25 cellular contexts compared by ENCODE assay signal in genomic region chr12:55651314-55651703, GRCh38. TPM values are rescaled to one million over a fixed set of nuclear protein-coding genes. Genes with fewer than 3 reads are reported as not detected.
"Had no signal": no experiment of that assay in that cellular context is flagged by ENCODE, and none has a peak within 500 bp of the region (broad histone marks: within the 10 kb centered on the region; RNA-seq: fewer than 3 reads in every experiment).

No MANE protein-coding gene starts in this region.

- H3K27me3 ChIP-seq: body of pancreas, left lung, suprapubic skin, tibial nerve had no signal

- DNase-seq: activated CD4-positive, alpha-beta T cell treated with anti-CD3 and anti-CD28 coated beads for 4 hours; activated CD4-positive, alpha-beta T cell treated with anti-CD3 and anti-CD28 coated beads, Interleukin-2, amount 50 U/mL, for 48 hours; activated CD4-positive, CD25-positive, alpha-beta regulatory T cell; activated CD8-positive, alpha-beta memory T cell treated with anti-CD3 and anti-CD28 coated beads, Interleukin-2, amount 50 U/mL, for 48 hours; activated naive CD4-positive, alpha-beta T cell treated with anti-CD3 and anti-CD28 coated beads for 36 hours; activated T-cell treated with anti-CD3 and anti-CD28 coated beads, Interleukin-2, amount 50 U/mL, for 4 hours; anterior cingulate cortex; effector memory CD4-positive, alpha-beta T cell; foreskin melanocyte; left lung; naive thymus-derived CD8-positive, alpha-beta T cell; stomach; T-helper 17 cell had no signal

- FAIRE-seq: endothelial cell of umbilical vein had no signal

- H3K27ac ChIP-seq: body of pancreas, suprapubic skin, tibial nerve had no signal

- H3K4me3 Mint-ChIP-seq: activated naive CD4-positive, alpha-beta T cell treated with anti-CD3 and anti-CD28 coated beads for 36 hours; activated T-cell treated with anti-CD3 and anti-CD28 coated beads, Interleukin-2, amount 50 U/mL, for 4 hours; naive thymus-derived CD8-positive, alpha-beta T cell; T-helper 17 cell had no signal

- H3K36me3 Mint-ChIP-seq: naive thymus-derived CD8-positive, alpha-beta T cell had no signal

- ATAC-seq: activated T-cell treated with anti-CD3 and anti-CD28 coated beads, Interleukin-2, amount 50 U/mL, for 4 hours; body of pancreas; esophagus mucosa; naive thymus-derived CD8-positive, alpha-beta T cell; T-helper 17 cell had no signal

- H3K9me3 ChIP-seq: body of pancreas, left lung, stomach, suprapubic skin, tibial nerve had no signal

- H3K4me3 ChIP-seq: body of pancreas, left lung, lung, stomach, suprapubic skin, tibial nerve had no signal

- H3K9me3 Mint-ChIP-seq: naive thymus-derived CD8-positive, alpha-beta T cell had no signal

- H3K27me3 Mint-ChIP-seq: naive thymus-derived CD8-positive, alpha-beta T cell; T-helper 17 cell had no signal

- H3K27ac Mint-ChIP-seq: activated naive CD4-positive, alpha-beta T cell treated with anti-CD3 and anti-CD28 coated beads for 36 hours; progenitor cell of endocrine pancreas; T-helper 17 cell had no signal

- H3K36me3 ChIP-seq: left lung, stomach, suprapubic skin, tibial nerve had no signal

RNA-seq across cellular contexts. Expression of gene OR10P1, which starts 14.6 kb away (rescaled TPM):
- total RNA-seq: activated CD8-positive, alpha-beta memory T cell treated with anti-CD3 and anti-CD28 coated beads for 36 hours; activated naive CD4-positive, alpha-beta T cell treated with anti-CD3 and anti-CD28 coated beads for 36 hours; activated T-cell treated with anti-CD3 and anti-CD28 coated beads, Interleukin-2, amount 50 U/mL, for 4 hours; body of pancreas; cardiac septum; dermis microvascular lymphatic vessel endothelial cell; endothelial cell of umbilical vein; esophagus mucosa; left lung; lung; naive thymus-derived CD8-positive, alpha-beta T cell; osteocyte; progenitor cell of endocrine pancreas; stomach; suprapubic skin; T-helper 17 cell; tibial nerve; urinary bladder had no signal
- polyA plus RNA-seq: endothelial cell of umbilical vein; lung; naive thymus-derived CD8-positive, alpha-beta T cell; stomach; urinary bladder had no signal
